ENCODE assay signal across 8 cellular contexts in genomic region chr1:42681771-42682483, GRCh38. TPM values are rescaled to one million over a fixed set of nuclear protein-coding genes. Genes with fewer than 3 reads are reported as not detected.
DNase-seq lines count a peak whose midpoint lies in the region; ATAC-seq and TF ChIP-seq lines count a peak whose summit lies in the region.

Gene YBX1 (plus strand): TSS chr1:42682418. CDS start chr1:42682566, 148 bp downstream.

- H3K4me1 ChIP-seq in left ventricle myocardium inferior: peaks cover 62% of the 10 kb centered on the region

- DNase-seq in GM13977 (ENCODE audit: low spot score) (peak; percentile 97), NCI-H1694 (lab: John Stamatoyannopoulos, UW) (peak; percentile 98), amniotic stem cell (lab: John Stamatoyannopoulos, UW) (peak; percentile 98), left ventricle myocardium inferior (peak; percentile 95), progenitor cell of endocrine pancreas (ENCODE audit: low spot score, unreplicated experiment) (peak; percentile 91), ureter (ENCODE audit: low spot score) (peak; percentile 98)

- peaks cover 5% of the 10 kb centered on the region for H3K36me3 ChIP-seq in left ventricle myocardium inferior

- peak within 1 kb of the TSS; percentile 97 for H3K4me3 Mint-ChIP-seq in T-helper 1 cell treated with Interleukin-12 subunit alpha and Interleukin-12 subunit beta and Interleukin-4 antibody, amounts not matched to agents 30 μg/mL and 1 μg/mL, for 36 hours
- peak within 1 kb of the TSS; percentile 94 for H3K4me3 Mint-ChIP-seq in progenitor cell of endocrine pancreas (ENCODE audit: low read depth)

- TF ChIP-seq CTCF in GM13977 (IDR thresholded peaks at IDR 0.05; ENCODE audit: extremely low read depth, insufficient read depth, missing control alignments): no peak
- TF ChIP-seq CTCF in left ventricle myocardium inferior (IDR thresholded peaks at IDR 0.05; ENCODE audit: borderline replicate concordance): no peak
- TF ChIP-seq CTCF in progenitor cell of endocrine pancreas (IDR thresholded peaks at IDR 0.05; ENCODE audit: unreplicated experiment): no peak

- peaks cover 24% of the 10 kb centered on the region for H3K36me3 Mint-ChIP-seq in T-helper 1 cell treated with Interleukin-12 subunit alpha and Interleukin-12 subunit beta and Interleukin-4 antibody, amounts not matched to agents 30 μg/mL and 1 μg/mL, for 36 hours (ENCODE audit: low read depth)
- H3K36me3 Mint-ChIP-seq in progenitor cell of endocrine pancreas (ENCODE audit: insufficient read depth): peaks cover 12% of the 10 kb centered on the region

- peak within 1 kb of the TSS; percentile 97 for H3K27ac ChIP-seq in left ventricle myocardium inferior (replicated peaks)

- H3K27me3 ChIP-seq in left ventricle myocardium inferior (ENCODE audit: low read depth): no peaks in the 10 kb centered on the region

- H3K9me3 Mint-ChIP-seq in T-helper 1 cell treated with Interleukin-12 subunit alpha and Interleukin-12 subunit beta and Interleukin-4 antibody, amounts not matched to agents 30 μg/mL and 1 μg/mL, for 36 hours: no peaks in the 10 kb centered on the region
- no peaks in the 10 kb centered on the region for H3K9me3 Mint-ChIP-seq in progenitor cell of endocrine pancreas (ENCODE audit: low read depth)

- peak within 1 kb of the TSS; percentile 96 for H3K27ac Mint-ChIP-seq in T-helper 1 cell treated with Interleukin-12 subunit alpha and Interleukin-12 subunit beta and Interleukin-4 antibody, amounts not matched to agents 30 μg/mL and 1 μg/mL, for 36 hours
- peak within 1 kb of the TSS; percentile 98 for H3K27ac Mint-ChIP-seq in progenitor cell of endocrine pancreas

- no peaks in the 10 kb centered on the region for H3K27me3 Mint-ChIP-seq in T-helper 1 cell treated with Interleukin-12 subunit alpha and Interleukin-12 subunit beta and Interleukin-4 antibody, amounts not matched to agents 30 μg/mL and 1 μg/mL, for 36 hours (ENCODE audit: low read depth)
- H3K27me3 Mint-ChIP-seq in progenitor cell of endocrine pancreas: no peaks in the 10 kb centered on the region

- no peaks in the 10 kb centered on the region for H3K9me3 ChIP-seq in left ventricle myocardium inferior (replicated peaks)

- in situ Hi-C loops in GM13977 (cut with MboI; ENCODE audit: low pct_unique_long_range_greater_than_20kb, low sequenced_read_pairs, unreplicated experiment): no loop called here

- peaks cover 48% of the 10 kb centered on the region for H3K4me1 Mint-ChIP-seq in T-helper 1 cell treated with Interleukin-12 subunit alpha and Interleukin-12 subunit beta and Interleukin-4 antibody, amounts not matched to agents 30 μg/mL and 1 μg/mL, for 36 hours (ENCODE audit: low read depth)
- peaks cover 40% of the 10 kb centered on the region for H3K4me1 Mint-ChIP-seq in progenitor cell of endocrine pancreas (ENCODE audit: low read depth)

- peak within 1 kb of the TSS; percentile 90 for H3K4me3 ChIP-seq in left ventricle myocardium inferior

- ATAC-seq in HG02884 (IDR thresholded peaks at IDR 0.05; ENCODE audit: unreplicated experiment): peak; percentile 84

- intact Hi-C loops in left ventricle myocardium inferior (cut with micrococcal nuclease): no loop called here

RNA-seq across cellular contexts. Expression of gene YBX1, which starts in this region (rescaled TPM):
- total RNA-seq in left ventricle myocardium inferior (754 TPM), progenitor cell of endocrine pancreas (578 and 588 TPM in 2 replicates), ureter (424 TPM)

Comparison
In these comparisons a context has a peak if more than half of its experiments do, and no peak if none do; other contexts are left out.
1. Peak in every context shown above with its lines: DNase-seq, ATAC-seq, H3K4me3 ChIP-seq and H3K27ac ChIP-seq.